Comparison of ENCODE assay signal across 8 cellular contexts in the genomic region with DNA sequence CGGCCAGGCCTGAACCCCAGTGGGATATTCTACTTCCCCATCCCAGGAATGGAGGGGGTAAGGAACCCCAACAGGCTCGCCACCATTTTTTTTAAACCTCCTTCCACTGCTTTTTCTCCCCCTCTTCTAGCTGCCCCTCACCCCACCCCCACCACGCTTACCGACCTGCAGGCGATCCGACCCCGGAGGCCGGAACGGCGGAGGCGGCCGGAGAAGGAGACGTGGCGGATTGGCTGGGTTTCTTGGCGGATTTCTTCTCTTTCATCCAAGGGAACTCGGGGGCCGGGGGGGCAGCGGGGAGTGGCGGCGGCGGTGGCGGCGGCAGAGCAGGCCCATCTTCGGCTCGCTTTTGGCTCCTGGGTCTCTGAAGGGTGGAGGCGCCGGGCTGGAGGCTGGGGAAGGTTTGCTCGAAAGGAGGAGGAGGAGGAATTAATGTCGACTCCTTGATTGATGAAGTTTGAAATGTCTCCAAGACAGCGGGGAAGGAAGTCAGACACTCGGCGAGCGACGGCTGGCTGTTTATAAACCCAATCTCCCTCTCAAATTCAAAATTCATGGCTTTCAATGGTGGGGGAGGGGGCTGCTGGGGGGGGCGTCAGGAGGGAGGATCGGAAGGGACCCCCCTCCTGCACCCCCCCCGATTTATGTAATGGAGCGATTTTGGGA. TPM values are rescaled to one million over a fixed set of nuclear protein-coding genes. Genes with fewer than 3 reads are reported as not detected.
A peak's percentile ranks its signal among the peaks of the same experiment; 100 is the strongest.
DNase-seq lines count a peak whose midpoint lies in the region; ATAC-seq and TF ChIP-seq lines count a peak whose summit lies in the region.

No MANE protein-coding gene starts in this region.

- no peaks in the 10 kb centered on the region for H3K27me3 Mint-ChIP-seq in nephron (ENCODE audit: low read depth)

- H2AFZ ChIP-seq in MM.1S (ENCODE audit: low read length): no peak overlapping the region

- H3K36me3 ChIP-seq in esophagus (ENCODE audit: control insufficient read depth in 2 of 2, insufficient read depth in 2 of 2, low read length in 1 of 2) (no peaks in the 10 kb centered on the region), aorta (ENCODE audit: control insufficient read depth in 1 of 2, insufficient read depth in 2 of 2, low read length in 1 of 2) (no peaks in the 10 kb centered on the region), MM.1S (replicated peaks; ENCODE audit: insufficient read depth, low read length) (no peaks in the 10 kb centered on the region)

- H3K9me2 ChIP-seq in MM.1S (replicated peaks; ENCODE audit: insufficient read depth, low read length): no peaks in the 10 kb centered on the region

- H4K20me1 ChIP-seq in MM.1S (ENCODE audit: insufficient read depth, low read length): no peaks in the 10 kb centered on the region

- H3K36me3 Mint-ChIP-seq in nephron (ENCODE audit: low read depth): peaks cover 22% of the 10 kb centered on the region

- peak overlapping the region; percentile 92 to 97 (median 95) for H3K4me3 Mint-ChIP-seq in nephron

- H3K4me2 ChIP-seq in MM.1S (ENCODE audit: low read depth, low read length): no peak overlapping the region; the same call in 1 of the 2 replicates

- TF ChIP-seq CTCF in nephron (IDR thresholded peaks at IDR 0.05; ENCODE audit: unreplicated experiment in 3 of 3) (no peak), MM.1S (IDR thresholded peaks at IDR 0.05; ENCODE audit: low read length) (no peak)

- H3K27ac ChIP-seq in esophagus (ENCODE audit: low read depth in 2 of 2, low read length in 1 of 2): peak overlapping the region; percentile 91 to 96
- peak overlapping the region; percentile 80 to 95 for H3K27ac ChIP-seq in aorta (ENCODE audit: low read depth in 1 of 2, low read length in 2 of 2)
- no peak overlapping the region for H3K27ac ChIP-seq in MM.1S (ENCODE audit: low read length)

- H3F3A ChIP-seq in MM.1S (ENCODE audit: insufficient read depth, low read length): no peaks in the 10 kb centered on the region

- no peaks in the 10 kb centered on the region for H3K27me3 ChIP-seq in esophagus (ENCODE audit: control insufficient read depth in 1 of 2, insufficient read depth in 2 of 2, low read length in 2 of 2)
- H3K27me3 ChIP-seq in aorta (ENCODE audit: control insufficient read depth in 1 of 2, insufficient read depth in 2 of 2, low read length in 1 of 2): no peaks in the 10 kb centered on the region
- peaks cover 16% of the 10 kb centered on the region for H3K27me3 ChIP-seq in MM.1S (replicated peaks; ENCODE audit: insufficient read depth, low read length)

- intact Hi-C loops in aorta (cut with DNase I): loop anchor here in 1 of 2 donors (5.0 kb wide), 2 partner anchors 37 to 52 kb away; no protein-coding TSS in a partner anchor

- H3K9ac ChIP-seq in MM.1S (ENCODE audit: low read length): no peak overlapping the region

- ATAC-seq in aorta (ENCODE audit: low FRiP score) (peak; percentile 85), GM18502 (IDR thresholded peaks at IDR 0.05; ENCODE audit: poor library complexity, unreplicated experiment) (no peak)

- H3K9me3 ChIP-seq in esophagus (ENCODE audit: control insufficient read depth in 2 of 2, insufficient read depth in 1 of 2, low read depth in 1 of 2, low read length in 1 of 2): no peaks in the 10 kb centered on the region
- H3K9me3 ChIP-seq in aorta (ENCODE audit: control insufficient read depth, low read length): no peaks in the 10 kb centered on the region
- no peaks in the 10 kb centered on the region for H3K9me3 ChIP-seq in MM.1S (replicated peaks; ENCODE audit: insufficient read depth, low read length)

- DNase-seq in activated T-cell treated with anti-CD3 and anti-CD28 coated beads for 1 hour (ENCODE audit: low read depth) (peak; percentile 23), activated T-cell treated with anti-CD3 and anti-CD28 coated beads for 4 hours (no peak), aorta (peak; percentile 95 to 97), MM.1S (no peak)
- DNase-seq in activated CD4-positive, alpha-beta T cell treated with anti-CD3 and anti-CD28 coated beads, Interleukin-2, amount 50 U/mL, for 48 hours: peak; percentile 42 to 59

- 3 to 8% methylated on average over 38 of the region's 38 CpGs for WGBS in esophagus, 2 donors
- WGBS in aorta, 2 donors: 1 to 2% methylated on average over 37 to 38 of the region's 38 CpGs

- H3K27ac Mint-ChIP-seq in nephron: peak overlapping the region; percentile 99 to 100 (median 99)

- no peaks in the 10 kb centered on the region for H3K9me3 Mint-ChIP-seq in nephron

- H3K4me1 ChIP-seq in esophagus (ENCODE audit: control insufficient read depth in 2 of 2, insufficient read depth in 2 of 2, low read length in 1 of 2) (no peaks in the 10 kb centered on the region), aorta (ENCODE audit: control insufficient read depth in 1 of 2, insufficient read depth in 2 of 2, low read length in 2 of 2) (peaks cover 0 to 4% of the 10 kb centered on the region in 2 donors), MM.1S (ENCODE audit: low read length) (peaks cover 5% of the 10 kb centered on the region; the same call in 1 of the 2 replicates)

- H3K79me2 ChIP-seq in MM.1S (ENCODE audit: low read length): no peaks in the 10 kb centered on the region

- H3K4me1 Mint-ChIP-seq in nephron: peaks cover 75% of the 10 kb centered on the region

- H3K4me3 ChIP-seq in esophagus (ENCODE audit: low read depth in 1 of 2, low read length in 2 of 2) (peak overlapping the region; percentile 77 to 83), aorta (ENCODE audit: low read length in 2 of 2) (peak overlapping the region; percentile 71 to 94), MM.1S (ENCODE audit: low read length) (no peak overlapping the region)

RNA-seq across cellular contexts. Expression of gene HOXB2, which starts 0.4 kb away (rescaled TPM):
- polyA plus RNA-seq in esophagus (10 to 100 TPM; 11.3 to 18.9 TPM), aorta (10 to 100 TPM in 1 of 2 donors, 1 to 10 TPM in 1; 7.6 to 61.0 TPM)
- 10 to 100 TPM; 25.4 to 36.9 TPM for total RNA-seq in aorta

RNA-seq across cellular contexts. Expression of gene HOXB1, which starts 13.7 kb away (rescaled TPM):
- polyA plus RNA-seq in esophagus (1 to 10 TPM in 1 of 2 donors, under 1 TPM in 1; 0.29 to 1.0 TPM), aorta (under 1 TPM in 1 of 2 donors, not detected in 1; 0.63 TPM)
- not detected for total RNA-seq in aorta

RNA-seq across cellular contexts. Expression of gene HOXB4, which starts 33.7 kb away (rescaled TPM):
- 1 to 10 TPM; 1.8 to 4.2 TPM for polyA plus RNA-seq in esophagus
- total RNA-seq in aorta: 10 to 100 TPM in 1 of 2 donors, 1 to 10 TPM in 1; 6.6 to 17.9 TPM
- polyA plus RNA-seq in aorta: 10 to 100 TPM in 1 of 2 donors, 1 to 10 TPM in 1; 1.4 to 11.5 TPM

RNA-seq across cellular contexts. Expression of gene HOXB3, which starts 45.6 kb away (rescaled TPM):
- polyA plus RNA-seq in esophagus (10 to 100 TPM in 1 of 2 donors, 1 to 10 TPM in 1; 6.3 to 12.7 TPM), aorta (10 to 100 TPM in 1 of 2 donors, 1 to 10 TPM in 1; 2.4 to 30.5 TPM)
- 10 to 100 TPM; 20.0 to 62.9 TPM for total RNA-seq in aorta

RNA-seq across cellular contexts. Expression of gene HOXB5, which starts 49.1 kb away (rescaled TPM):
- polyA plus RNA-seq in esophagus (under 1 TPM; 0.09 to 0.10 TPM), aorta (1 to 10 TPM in 1 of 2 donors, not detected in 1; 3.6 TPM)
- 1 to 10 TPM; 1.4 to 5.9 TPM for total RNA-seq in aorta

Comparison
In these comparisons a context has a peak if more than half of its experiments do, and no peak if none do; other contexts are left out.
1. DNase-seq: peak in activated T-cell treated with anti-CD3 and anti-CD28 coated beads for 1 hour (single experiment), activated CD4-positive, alpha-beta T cell treated with anti-CD3 and anti-CD28 coated beads, Interleukin-2, amount 50 U/mL, for 48 hours (2 of 2) and aorta (2 of 2); none in activated T-cell treated with anti-CD3 and anti-CD28 coated beads for 4 hours (single experiment) and MM.1S (single experiment).